In genomic region chr11:72578541-72578940, GRCh38 we compare ENCODE assay signal across 16 cellular contexts.
A peak's percentile ranks its signal among the peaks of the same experiment; 100 is the strongest.
DNase-seq lines count a peak whose midpoint lies in the region; TF ChIP-seq lines count a peak whose summit lies in the region.
"Had no signal": no experiment of that assay in that cellular context is flagged by ENCODE, and none has a peak within 500 bp of the region (broad histone marks: within the 10 kb centered on the region; RNA-seq: fewer than 3 reads in every experiment).

No MANE protein-coding gene starts in this region.

- peak overlapping the region in 7 of 11 experiments; percentile 12 to 92 (median 80); a peak in 8 of 22 replicates for H3K4me2 ChIP-seq in BLaER1 treated with 17β-estradiol and CSF1 and Interleukin-3, amounts not matched to agents 10 nM and 100 nM
- H3K4me2 ChIP-seq: A549 had no signal

- H3K4me1 ChIP-seq in BLaER1 treated with 17β-estradiol and CSF1 and Interleukin-3, amounts not matched to agents 10 nM and 100 nM = peaks cover 34 to 56% (median 43%) of the 10 kb centered on the region in 10 experiments
- H3K4me1 ChIP-seq in endodermal cell (ENCODE audit: control insufficient read depth, insufficient read depth, low read length) = no peaks in the 10 kb centered on the region
- H3K4me1 ChIP-seq in transverse colon = no peaks in the 10 kb centered on the region
- H3K4me1 ChIP-seq: A549 had no signal

- H3K4me3 Mint-ChIP-seq in endodermal cell (no peak overlapping the region), mesothelial cell of epicardium (no peak overlapping the region)
- H3K4me3 Mint-ChIP-seq: CD4-positive, CD25-positive, alpha-beta regulatory T cell had no signal

- TF ChIP-seq EP300 in transverse colon (IDR thresholded peaks at IDR 0.05; ENCODE audit: low read depth) = no peak

- no peak overlapping the region for H3K4me3 ChIP-seq in BLaER1 treated with 17β-estradiol and CSF1 and Interleukin-3, amounts not matched to agents 10 nM and 100 nM
- H3K4me3 ChIP-seq in endodermal cell (ENCODE audit: low read length) (no peak overlapping the region), transverse colon (no peak overlapping the region)
- H3K4me3 ChIP-seq: A549 had no signal

- no peak for TF ChIP-seq CTCF in endodermal cell (conservative IDR thresholded peaks at IDR 0.05)
- no peak for TF ChIP-seq CTCF in transverse colon (IDR thresholded peaks at IDR 0.05)
- no peak for TF ChIP-seq CTCF in mesothelial cell of epicardium (IDR thresholded peaks at IDR 0.05; ENCODE audit: unreplicated experiment)

- in situ Hi-C loops in transverse colon (cut with MboI; ENCODE audit: low pct_ligation_motif_present in 1 of 4, low pct_unique_long_range_greater_than_20kb in 1 of 4, low sequenced_read_pairs in 3 of 4) = loop anchor here in 3 of 4 donors (10.0 kb wide), 1 partner anchor 104 kb away; no protein-coding TSS in a partner anchor

- H3K9me3 Mint-ChIP-seq in endodermal cell (no peaks in the 10 kb centered on the region), mesothelial cell of epicardium (no peaks in the 10 kb centered on the region)

- H3K36me3 ChIP-seq in BLaER1 treated with 17β-estradiol and CSF1 and Interleukin-3, amounts not matched to agents 10 nM and 100 nM = no peaks in the 10 kb centered on the region; a peak in 1 of 22 replicates
- H3K36me3 ChIP-seq in endodermal cell (ENCODE audit: control insufficient read depth, insufficient read depth, low read length) (no peaks in the 10 kb centered on the region), transverse colon (no peaks in the 10 kb centered on the region)

- peak; percentile 49 for DNase-seq in activated effector memory CD4-positive, alpha-beta T cell treated with anti-CD3 and anti-CD28 coated beads, Interleukin-2, amount 50 U/mL, for 16 hours
- no peak for DNase-seq in activated effector memory CD4-positive, alpha-beta T cell treated with Interleukin-2 at 50 U/mL for 16 hours
- DNase-seq in endodermal cell (peak; percentile 21), transverse colon (peak; percentile 0), mesothelial cell of epicardium (ENCODE audit: low spot score in 2 of 2, unreplicated experiment in 2 of 2) (no peak), C1 segment of cervical spinal cord (lab: John Stamatoyannopoulos, UW) (no peak)
- DNase-seq: Calu3; CD4-positive, CD25-positive, alpha-beta regulatory T cell; Karpas-422; MM.1S; NCI-H1105; NCI-H1694 treated with DMSO at 0.1 percent for 48 hours; NCI-H526 treated with DMSO at 0.1 percent for 48 hours; SHP77 treated with DMSO at 0.1 percent for 48 hours had no signal

- no peak for TF ChIP-seq POLR2A in transverse colon (IDR thresholded peaks at IDR 0.05)

- WGBS in endodermal cell (ENCODE audit: insufficient coverage in 1 of 2, insufficient read length in 1 of 2), 2 experiments = 93 to 100% methylated on average over 2 to 5 of the region's 5 CpGs
- WGBS in transverse colon (ENCODE audit: low coverage in 1 of 2), 2 donors = 87% methylated on average over 5 of the region's 5 CpGs; no CpG with 5 or more reads in 1 of the 2 donors

- H4K20me1 ChIP-seq in BLaER1 treated with 17β-estradiol and CSF1 and Interleukin-3, amounts not matched to agents 10 nM and 100 nM = no peaks in the 10 kb centered on the region; a peak in 1 of 22 replicates

- no peak overlapping the region for H3K27ac ChIP-seq in BLaER1 treated with 17β-estradiol and CSF1 and Interleukin-3, amounts not matched to agents 10 nM and 100 nM
- H3K27ac ChIP-seq in endodermal cell (ENCODE audit: low read depth, low read length) (no peak overlapping the region), transverse colon (no peak overlapping the region)
- H3K27ac ChIP-seq: A549 had no signal

- no peaks in the 10 kb centered on the region for H3K36me3 Mint-ChIP-seq in endodermal cell (ENCODE audit: low read depth)
- no peaks in the 10 kb centered on the region for H3K36me3 Mint-ChIP-seq in mesothelial cell of epicardium
- H3K36me3 Mint-ChIP-seq: CD4-positive, CD25-positive, alpha-beta regulatory T cell had no signal

- no peaks in the 10 kb centered on the region for H3K9me3 ChIP-seq in BLaER1 treated with 17β-estradiol and CSF1 and Interleukin-3, amounts not matched to agents 10 nM and 100 nM (replicated peaks in 1 of 11)
- no peaks in the 10 kb centered on the region for H3K9me3 ChIP-seq in endodermal cell (ENCODE audit: control insufficient read depth, low read length)
- H3K9me3 ChIP-seq in transverse colon = no peaks in the 10 kb centered on the region
- H3K9me3 ChIP-seq: A549 had no signal

- peaks cover 12% of the 10 kb centered on the region for H3K4me1 Mint-ChIP-seq in endodermal cell
- peaks cover 5% of the 10 kb centered on the region for H3K4me1 Mint-ChIP-seq in mesothelial cell of epicardium

- H3K27me3 ChIP-seq in BLaER1 treated with 17β-estradiol and CSF1 and Interleukin-3, amounts not matched to agents 10 nM and 100 nM = 0 out of 22 replicates have a peak, but pooled peaks cover 0 to under 1% (median 0%) of the 10 kb centered on the region in 11 experiments
- H3K27me3 ChIP-seq in endodermal cell (ENCODE audit: control insufficient read depth, insufficient read depth, low read length, poor library complexity, severe bottlenecking) (peaks cover 20% of the 10 kb centered on the region), transverse colon (peaks cover 2% of the 10 kb centered on the region)

- intact Hi-C loops in transverse colon (cut with DNase I; ENCODE audit: low total_unique reads) = no loop called here

- peaks cover 12% of the 10 kb centered on the region for H3K27me3 Mint-ChIP-seq in endodermal cell (ENCODE audit: insufficient read depth)
- H3K27me3 Mint-ChIP-seq in mesothelial cell of epicardium (ENCODE audit: low read depth) = peaks cover 35% of the 10 kb centered on the region

- no peak overlapping the region for H3K27ac Mint-ChIP-seq in endodermal cell
- H3K27ac Mint-ChIP-seq in mesothelial cell of epicardium = no peak overlapping the region
- H3K27ac Mint-ChIP-seq: CD4-positive, CD25-positive, alpha-beta regulatory T cell had no signal

- no peak overlapping the region for H3K9ac ChIP-seq in BLaER1 treated with 17β-estradiol and CSF1 and Interleukin-3, amounts not matched to agents 10 nM and 100 nM
- H3K9ac ChIP-seq in endodermal cell (ENCODE audit: extremely low read depth, low read length, poor library complexity, severe bottlenecking) = no peak overlapping the region

Comparison
In these comparisons a context has a peak if more than half of its experiments do, and no peak if none do; other contexts are left out.
1. DNase-seq: peak in activated effector memory CD4-positive, alpha-beta T cell treated with anti-CD3 and anti-CD28 coated beads, Interleukin-2, amount 50 U/mL, for 16 hours (single experiment), endodermal cell (single experiment) and transverse colon (single experiment); none in activated effector memory CD4-positive, alpha-beta T cell treated with Interleukin-2 at 50 U/mL for 16 hours (single experiment), mesothelial cell of epicardium (0 of 2) and C1 segment of cervical spinal cord (0 of 14).